Comparison of ENCODE assay signal across 13 cellular contexts in genomic region chr3:185807455-185808068, GRCh38. TPM values are rescaled to one million over a fixed set of nuclear protein-coding genes. Genes with fewer than 3 reads are reported as not detected.
A peak's percentile ranks its signal among the peaks of the same experiment; 100 is the strongest.
DNase-seq lines count a peak whose midpoint lies in the region; TF ChIP-seq lines count a peak whose summit lies in the region.
"Had no signal": no experiment of that assay in that cellular context is flagged by ENCODE, and none has a peak within 500 bp of the region (broad histone marks: within the 10 kb centered on the region; RNA-seq: fewer than 3 reads in every experiment).

No MANE protein-coding gene starts in this region.

- no peaks in the 10 kb centered on the region for H3K9me3 ChIP-seq in mammary epithelial cell (replicated peaks; ENCODE audit: insufficient read depth, low read length)
- H3K9me3 ChIP-seq: gastroesophageal sphincter had no signal

- no peak overlapping the region for H2BK5ac ChIP-seq in mesendoderm (ENCODE audit: low read length)

- TF ChIP-seq CTCF in GM12865 (IDR thresholded peaks at IDR 0.05; ENCODE audit: insufficient read depth, low read depth, low read length, missing control alignments), result no peak
- no peak for TF ChIP-seq CTCF in mammary epithelial cell (conservative IDR thresholded peaks at IDR 0.05 in 1 of 2, IDR thresholded peaks at IDR 0.05 in 1 of 2; ENCODE audit: extremely low read depth in 1 of 2, insufficient read depth in 1 of 2, low read depth in 1 of 2, low read length in 2 of 2)
- no peak for TF ChIP-seq CTCF in GM13976 (IDR thresholded peaks at IDR 0.05; ENCODE audit: borderline replicate concordance, control extremely low read depth, extremely low read depth, insufficient read depth, missing control alignments)

- peaks cover 6% of the 10 kb centered on the region for H3K27me3 Mint-ChIP-seq in activated naive CD8-positive, alpha-beta T cell treated with anti-CD3 and anti-CD28 coated beads for 36 hours

- H3K9ac ChIP-seq in mammary epithelial cell (ENCODE audit: insufficient read depth, low read length) (no peak overlapping the region), mesendoderm (ENCODE audit: low read length) (no peak overlapping the region)

- H3K27ac Mint-ChIP-seq in activated naive CD8-positive, alpha-beta T cell treated with anti-CD3 and anti-CD28 coated beads for 36 hours, result no peak overlapping the region
- H3K27ac Mint-ChIP-seq: T-helper 2 cell treated with Interferon-gamma antibody and Interleukin-4, amounts not matched to agents 5 μg/mL and 100 μg/mL, for 36 hours had no signal

- 64% methylated on average over 3 of the region's 3 CpGs for WGBS in mammary epithelial cell (ENCODE audit: low coverage, missing lambda C conversion rate)
- no CpG with 5 or more reads among the region's 3 CpGs for WGBS in mesendoderm (ENCODE audit: extremely low coverage, insufficient coverage, low lambda C conversion rate)

- H3K79me2 ChIP-seq in mammary epithelial cell (ENCODE audit: insufficient read depth, low read length) (peaks cover 97% of the 10 kb centered on the region), mesendoderm (ENCODE audit: control insufficient read depth, insufficient read depth, low read length) (peaks cover 50% of the 10 kb centered on the region)

- H3K27me3 ChIP-seq in mammary epithelial cell (ENCODE audit: insufficient read depth, low read length) (no peaks in the 10 kb centered on the region), mesendoderm (ENCODE audit: insufficient read depth, low read length, poor library complexity) (no peaks in the 10 kb centered on the region)
- H3K27me3 ChIP-seq: gastroesophageal sphincter had no signal

- H3K56ac ChIP-seq in mesendoderm (ENCODE audit: low read length), result no peak overlapping the region

- peak; percentile 8 for DNase-seq in GM12865 (ENCODE audit: low read depth)
- peak; percentile 89 for DNase-seq in MV-4-11 (lab: John Stamatoyannopoulos, UW)
- peak; percentile 97 for DNase-seq in mammary epithelial cell
- DNase-seq in mesendoderm, result peak; percentile 81
- no peak for DNase-seq in activated naive CD8-positive, alpha-beta T cell treated with anti-CD3 and anti-CD28 coated beads for 36 hours
- DNase-seq in GM13976 (ENCODE audit: low spot score), result no peak
- DNase-seq in NCI-H1436 treated with DMSO at 0.1 percent for 48 hours (lab: John Stamatoyannopoulos, UW), result no peak
- DNase-seq in NCI-H1694 treated with DMSO at 0.1 percent for 48 hours (lab: John Stamatoyannopoulos, UW), result no peak
- DNase-seq: activated naive CD4-positive, alpha-beta T cell; NCI-H2171 treated with DMSO at 0.1 percent for 48 hours had no signal

- peaks cover 10% of the 10 kb centered on the region for H3K79me1 ChIP-seq in mesendoderm (ENCODE audit: low read length)

- H2BK120ac ChIP-seq in mesendoderm (ENCODE audit: low read depth, low read length), result no peak overlapping the region

- dilution Hi-C loops in mammary epithelial cell (cut with HindIII; ENCODE audit: low sequenced_read_pairs), result no loop called here

- H3K4me1 Mint-ChIP-seq in activated naive CD8-positive, alpha-beta T cell treated with anti-CD3 and anti-CD28 coated beads for 36 hours, result no peaks in the 10 kb centered on the region

- H2AK5ac ChIP-seq in mesendoderm (ENCODE audit: low read length), result no peak overlapping the region

- H3K4me3 ChIP-seq in GM12865 (ENCODE audit: low read depth, low read length), result no peak overlapping the region
- H3K4me3 ChIP-seq in mammary epithelial cell (replicated peaks in 1 of 3; ENCODE audit: insufficient read depth in 1 of 3, low read depth in 2 of 3, low read length in 3 of 3), result no peak overlapping the region
- H3K4me3 ChIP-seq in mesendoderm (ENCODE audit: low read length), result no peak overlapping the region
- H3K4me3 ChIP-seq: gastroesophageal sphincter had no signal

- H2AFZ ChIP-seq in mammary epithelial cell (ENCODE audit: low read depth, low read length), result no peak overlapping the region

- H3K4ac ChIP-seq in mesendoderm (ENCODE audit: low read depth, low read length), result no peak overlapping the region

- H3K36me3 ChIP-seq in mammary epithelial cell (ENCODE audit: insufficient read depth, low read length) (peaks cover 1% of the 10 kb centered on the region), mesendoderm (ENCODE audit: control insufficient read depth, insufficient read depth, low read length) (no peaks in the 10 kb centered on the region)
- H3K36me3 ChIP-seq: gastroesophageal sphincter had no signal

- no TSS peak for BruUV-seq in mammary epithelial cell (replicated peaks; lab: Mats Ljungman, UMichigan)

- CTCF ChIA-PET in mammary epithelial cell (lab: Charles Lee; ENCODE audit: low non-redundant PET), result interaction anchor here (0.6 kb wide), 1 partner anchor 52 kb away, joined by 3 read pairs; no protein-coding TSS in a partner anchor

- in situ Hi-C loops in mammary epithelial cell (cut with MboI; ENCODE audit: low sequenced_read_pairs in 2 of 2), result no loop called here
- in situ Hi-C loops in GM13976 (cut with MboI; ENCODE audit: low sequenced_read_pairs, unreplicated experiment), result no loop called here

- no peak overlapping the region for H4K8ac ChIP-seq in mesendoderm (ENCODE audit: low read depth, low read length)

- H3K36me3 Mint-ChIP-seq in activated naive CD8-positive, alpha-beta T cell treated with anti-CD3 and anti-CD28 coated beads for 36 hours, result no peaks in the 10 kb centered on the region

- peaks cover 3% of the 10 kb centered on the region for H3K4me1 ChIP-seq in mammary epithelial cell (ENCODE audit: insufficient read depth, low read length)
- peaks cover 5% of the 10 kb centered on the region for H3K4me1 ChIP-seq in mesendoderm (ENCODE audit: control insufficient read depth, low read depth, low read length)
- H3K4me1 ChIP-seq: gastroesophageal sphincter had no signal

- no peak overlapping the region for H2BK15ac ChIP-seq in mesendoderm (replicated peaks; ENCODE audit: low read depth)

- peak overlapping the region; percentile 41 for H3K27ac ChIP-seq in mammary epithelial cell (ENCODE audit: insufficient read depth, low read depth, low read length)
- H3K27ac ChIP-seq in mesendoderm (ENCODE audit: low read depth, low read length), result no peak overlapping the region
- H3K27ac ChIP-seq: gastroesophageal sphincter had no signal

- H3K23ac ChIP-seq in mesendoderm (ENCODE audit: low read length), result no peak overlapping the region

- H3K18ac ChIP-seq in mesendoderm (ENCODE audit: low read length), result no peak overlapping the region

- intact Hi-C loops in mammary epithelial cell (cut with micrococcal nuclease), result no loop called here

- no peak overlapping the region for H4K5ac ChIP-seq in mesendoderm (ENCODE audit: low read length)

- H4K20me1 ChIP-seq in mammary epithelial cell (ENCODE audit: insufficient read depth, low read length), result no peaks in the 10 kb centered on the region

- no peaks in the 10 kb centered on the region for H3K9me3 Mint-ChIP-seq in activated naive CD8-positive, alpha-beta T cell treated with anti-CD3 and anti-CD28 coated beads for 36 hours
- H3K9me3 Mint-ChIP-seq: T-helper 2 cell treated with Interferon-gamma antibody and Interleukin-4, amounts not matched to agents 5 μg/mL and 100 μg/mL, for 36 hours had no signal

- H3K4me2 ChIP-seq in mammary epithelial cell (ENCODE audit: insufficient read depth, low read depth, low read length), result no peak overlapping the region
- no peak overlapping the region for H3K4me2 ChIP-seq in mesendoderm (ENCODE audit: low read length)

- H3K4me3 Mint-ChIP-seq in activated naive CD8-positive, alpha-beta T cell treated with anti-CD3 and anti-CD28 coated beads for 36 hours, result no peak overlapping the region
- H3K4me3 Mint-ChIP-seq: neural crest cell; T-helper 2 cell treated with Interferon-gamma antibody and Interleukin-4, amounts not matched to agents 5 μg/mL and 100 μg/mL, for 36 hours had no signal

RNA-seq across cellular contexts. Expression of gene IGF2BP2, which starts 17.3 kb away (rescaled TPM):
- total RNA-seq in mammary epithelial cell, result 100 to 1,000 TPM in 1 of 2 donors, 10 to 100 TPM in 1; 67.7 to 195 TPM
- 6.1 TPM for polyA plus RNA-seq in mammary epithelial cell
- polyA minus RNA-seq in mammary epithelial cell, result 285 TPM
- 110 TPM for polyA plus RNA-seq in mesendoderm (2013, experiment 1 of 2)
- 110 TPM for polyA plus RNA-seq in mesendoderm (2013, experiment 2 of 2)
- under 1 TPM; 0.28 to 0.41 TPM for total RNA-seq in activated naive CD8-positive, alpha-beta T cell treated with anti-CD3 and anti-CD28 coated beads for 36 hours

Comparison
In these comparisons a context has a peak if more than half of its experiments do, and no peak if none do; other contexts are left out.
1. DNase-seq: peak in GM12865 (single experiment), MV-4-11 (single experiment), mammary epithelial cell (single experiment) and mesendoderm (single experiment); none in activated naive CD8-positive, alpha-beta T cell treated with anti-CD3 and anti-CD28 coated beads for 36 hours (single experiment), GM13976 (single experiment), NCI-H1436 treated with DMSO at 0.1 percent for 48 hours (single experiment) and NCI-H1694 treated with DMSO at 0.1 percent for 48 hours (single experiment).
2. RNA of gene IGF2BP2, which starts 17.3 kb away (total RNA-seq): 67.7 to 195 TPM in mammary epithelial cell; 0.28 to 0.41 TPM in activated naive CD8-positive, alpha-beta T cell treated with anti-CD3 and anti-CD28 coated beads for 36 hours; every median in the first group is over 10 times any median in the second.